27 cellular contexts compared by ENCODE assay signal in genomic region chr2:135226961-135227360, GRCh38.
A peak's percentile ranks its signal among the peaks of the same experiment; 100 is the strongest.
DNase-seq lines count a peak whose midpoint lies in the region; ATAC-seq and TF ChIP-seq lines count a peak whose summit lies in the region.
"Had no signal": no experiment of that assay in that cellular context is flagged by ENCODE, and none has a peak within 500 bp of the region (broad histone marks: within the 10 kb centered on the region; RNA-seq: fewer than 3 reads in every experiment).

No MANE protein-coding gene starts in this region.

- no peaks in the 10 kb centered on the region for H3K9me3 Mint-ChIP-seq in activated CD4-positive, alpha-beta T cell treated with anti-CD3 and anti-CD28 coated beads, Interleukin-2, amount 10 ng/mL, durations not matched to agents 7 days and 5 days
- H3K9me3 Mint-ChIP-seq: activated T-helper 1 cell treated with anti-CD3 and anti-CD28 coated beads, Interleukin-12 subunit alpha, Interleukin-12 subunit beta, Interleukin-2, Interleukin-4 antibody, amounts not matched to agents 30 ng/mL and 10 ng/mL and 1 ng/mL, durations not matched to agents 14 hours and 24 hours and 36 hours; CD4-positive, alpha-beta T cell; natural killer cell treated with Interleukin-12 subunit alpha and Interleukin-12 subunit beta and Interleukin-15 and Interleukin-18, amount 100 ng/mL, for 72 hours; T-helper 2 cell treated with Interferon-gamma antibody and Interleukin-4, amounts not matched to agents 5 μg/mL and 100 μg/mL, for 36 hours had no signal

- no peak for ATAC-seq in GM21390 (IDR thresholded peaks at IDR 0.05; ENCODE audit: unreplicated experiment)
- ATAC-seq: gastroesophageal sphincter; natural killer cell treated with Interleukin-12 subunit alpha and Interleukin-12 subunit beta and Interleukin-15 and Interleukin-18, amount 100 ng/mL, for 72 hours; stimulated activated naive CD8-positive, alpha-beta T cell treated with anti-CD3 and anti-CD28 coated beads, Interleukin-15, Interleukin-2, amounts not matched to agents 100 U/mL and 50 U/mL, for 24 hours had no signal

- CTCF ChIA-PET in activated CD4-positive, alpha-beta T cell treated with anti-CD3 and anti-CD28 coated beads, Interleukin-2, amount 10 ng/mL, durations not matched to agents 7 days and 5 days (lab: Charles Lee) = no interaction called here

- H3K4me3 Mint-ChIP-seq in activated CD4-positive, alpha-beta T cell treated with anti-CD3 and anti-CD28 coated beads, Interleukin-2, amount 10 ng/mL, durations not matched to agents 7 days and 5 days = no peak overlapping the region
- H3K4me3 Mint-ChIP-seq: activated T-helper 1 cell treated with anti-CD3 and anti-CD28 coated beads, Interleukin-12 subunit alpha, Interleukin-12 subunit beta, Interleukin-2, Interleukin-4 antibody, amounts not matched to agents 30 ng/mL and 10 ng/mL and 1 ng/mL, durations not matched to agents 14 hours and 24 hours and 36 hours; CD4-positive, alpha-beta T cell; natural killer cell treated with Interleukin-12 subunit alpha and Interleukin-12 subunit beta and Interleukin-15 and Interleukin-18, amount 100 ng/mL, for 72 hours; T-helper 2 cell treated with Interferon-gamma antibody and Interleukin-4, amounts not matched to agents 5 μg/mL and 100 μg/mL, for 36 hours had no signal

- H3K27ac Mint-ChIP-seq in activated CD4-positive, alpha-beta T cell treated with anti-CD3 and anti-CD28 coated beads, Interleukin-2, amount 10 ng/mL, durations not matched to agents 7 days and 5 days = no peak overlapping the region
- H3K27ac Mint-ChIP-seq: activated T-helper 1 cell treated with anti-CD3 and anti-CD28 coated beads, Interleukin-12 subunit alpha, Interleukin-12 subunit beta, Interleukin-2, Interleukin-4 antibody, amounts not matched to agents 30 ng/mL and 10 ng/mL and 1 ng/mL, durations not matched to agents 14 hours and 24 hours and 36 hours; CD4-positive, alpha-beta T cell; natural killer cell treated with Interleukin-12 subunit alpha and Interleukin-12 subunit beta and Interleukin-15 and Interleukin-18, amount 100 ng/mL, for 72 hours; T-helper 2 cell treated with Interferon-gamma antibody and Interleukin-4, amounts not matched to agents 5 μg/mL and 100 μg/mL, for 36 hours had no signal

- POLR2A ChIA-PET in activated CD4-positive, alpha-beta T cell treated with anti-CD3 and anti-CD28 coated beads, Interleukin-2, amount 10 ng/mL, durations not matched to agents 7 days and 5 days (lab: Charles Lee) = no interaction called here

- no peak for TF ChIP-seq CTCF in AG09309 (IDR thresholded peaks at IDR 0.05; ENCODE audit: control insufficient read depth, insufficient read depth, low read depth, low read length, missing control alignments)
- no peak for TF ChIP-seq CTCF in astrocyte of the spinal cord (IDR thresholded peaks at IDR 0.05; ENCODE audit: low read depth, low read length)

- peak; percentile 37 for DNase-seq in AG09309 (ENCODE audit: low read depth)
- DNase-seq in GM04504 (ENCODE audit: low read depth) = peak; percentile 80
- DNase-seq in astrocyte of the spinal cord (ENCODE audit: low read depth, low spot score) = peak; percentile 12
- peak; percentile 63 for DNase-seq in iris pigment epithelial cell (ENCODE audit: low read depth)
- DNase-seq in activated CD4-positive, alpha-beta T cell treated with anti-CD3 and anti-CD28 coated beads, Interleukin-2, amount 10 ng/mL, durations not matched to agents 7 days and 5 days = no peak
- no peak for DNase-seq in NCI-H526 treated with DMSO at 0.1 percent for 48 hours (lab: John Stamatoyannopoulos, UW)
- DNase-seq in NCI-H187 (lab: John Stamatoyannopoulos, UW) = no peak
- DNase-seq: ACHN; activated CD4-positive, alpha-beta T cell treated with anti-CD3 and anti-CD28 coated beads for 48 hours; activated naive CD4-positive, alpha-beta T cell treated with anti-CD3 and anti-CD28 coated beads, Interleukin-2, amount 50 U/mL, for 16 hours; CD4-positive, alpha-beta T cell; central memory CD4-positive, alpha-beta T cell; NCI-H187 treated with DMSO at 0.1 percent for 48 hours; NCI-H226; NCI-H748 treated with DMSO at 0.1 percent for 48 hours; retina; spleen; stimulated activated CD4-positive, alpha-beta T cell treated with anti-CD3 and anti-CD28 coated beads, Interleukin-4, amount 100 ng/mL, for 4 hours; stimulated activated naive CD8-positive, alpha-beta T cell treated with anti-CD3 and anti-CD28 coated beads, Interleukin-15, Interleukin-2, amounts not matched to agents 100 U/mL and 50 U/mL, for 24 hours had no signal

- H3K36me3 Mint-ChIP-seq in activated CD4-positive, alpha-beta T cell treated with anti-CD3 and anti-CD28 coated beads, Interleukin-2, amount 10 ng/mL, durations not matched to agents 7 days and 5 days (ENCODE audit: low read depth) = peaks cover 7% of the 10 kb centered on the region

- no peaks in the 10 kb centered on the region for H3K4me1 Mint-ChIP-seq in activated CD4-positive, alpha-beta T cell treated with anti-CD3 and anti-CD28 coated beads, Interleukin-2, amount 10 ng/mL, durations not matched to agents 7 days and 5 days

- H3K4me3 ChIP-seq in AG09309 (ENCODE audit: control insufficient read depth, low read depth, low read length) (no peak overlapping the region), astrocyte of the spinal cord (ENCODE audit: low read depth, low read length) (no peak overlapping the region)
- H3K4me3 ChIP-seq: ascending aorta, dorsolateral prefrontal cortex, gastroesophageal sphincter, spleen, vagina had no signal

- H3K27me3 Mint-ChIP-seq in activated CD4-positive, alpha-beta T cell treated with anti-CD3 and anti-CD28 coated beads, Interleukin-2, amount 10 ng/mL, durations not matched to agents 7 days and 5 days = no peaks in the 10 kb centered on the region
- H3K27me3 Mint-ChIP-seq: CD4-positive, alpha-beta T cell; natural killer cell treated with Interleukin-12 subunit alpha and Interleukin-12 subunit beta and Interleukin-15 and Interleukin-18, amount 100 ng/mL, for 72 hours had no signal

- in situ Hi-C loops in astrocyte of the spinal cord (cut with HindIII; ENCODE audit: low sequenced_read_pairs) = no loop called here

Comparison
In these comparisons a context has a peak if more than half of its experiments do, and no peak if none do; other contexts are left out.
1. DNase-seq: peak in AG09309 (single experiment), GM04504 (single experiment), astrocyte of the spinal cord (single experiment) and iris pigment epithelial cell (single experiment); none in activated CD4-positive, alpha-beta T cell treated with anti-CD3 and anti-CD28 coated beads, Interleukin-2, amount 10 ng/mL, durations not matched to agents 7 days and 5 days (single experiment), NCI-H526 treated with DMSO at 0.1 percent for 48 hours (single experiment) and NCI-H187 (0 of 2).